ENCODE assay signal across 8 cellular contexts in the genomic region with DNA sequence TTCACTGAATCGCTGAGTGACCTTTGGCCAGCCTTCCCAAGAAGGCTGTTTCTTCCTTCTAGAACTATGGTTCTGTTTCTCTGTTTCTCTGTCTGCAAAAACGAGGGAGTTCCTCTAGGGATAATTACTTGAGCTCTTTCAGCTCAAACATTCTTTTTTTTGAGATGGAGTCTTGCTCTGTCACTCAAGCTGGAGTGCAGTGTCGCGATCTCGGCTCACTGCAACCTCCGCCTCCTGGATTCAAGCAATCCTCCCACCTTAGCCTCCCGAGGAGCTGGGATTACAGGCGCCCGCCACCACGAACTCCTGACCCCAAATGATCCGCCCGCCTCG. TPM values are rescaled to one million over a fixed set of nuclear protein-coding genes. Genes with fewer than 3 reads are reported as not detected.
DNase-seq lines count a peak whose midpoint lies in the region; ATAC-seq and TF ChIP-seq lines count a peak whose summit lies in the region.

No MANE protein-coding gene starts in this region.

- H3K4me2 ChIP-seq in Loucy (ENCODE audit: low read depth, low read length, poor library complexity, severe bottlenecking): peak overlapping the region; percentile 86

- H3K79me2 ChIP-seq in Loucy (ENCODE audit: insufficient read depth, low read length): peaks cover 57% of the 10 kb centered on the region

- H3K4me3 Mint-ChIP-seq in CD8-positive, alpha-beta T cell: peak overlapping the region; percentile 99
- H3K4me3 Mint-ChIP-seq in dendritic cell treated with granulocyte-macrophage colony-stimulating factor and Interleukin-4, amounts not matched to agents 40 ng/mL and 50 ng/mL, for 4 days: peak overlapping the region; percentile 99

- POLR2A ChIA-PET in CD8-positive, alpha-beta T cell (lab: Charles Lee): interaction anchor here (1.3 to 2.7 kb wide), 3 partner anchors 16 to 471 kb away, joined by 3 to 14 read pairs (median 10); a partner anchor contains a TSS

- DNase-seq in CD8-positive, alpha-beta T cell: no peak
- DNase-seq in NCI-H526 (lab: John Stamatoyannopoulos, UW): no peak
- no peak for DNase-seq in NCI-H2081 (lab: John Stamatoyannopoulos, UW)
- DNase-seq in A172 (ENCODE audit: low spot score): no peak
- DNase-seq in activated CD4-positive, alpha-beta T cell treated with anti-CD3 and anti-CD28 coated beads, Interleukin-2, amount 50 U/mL, for 4 hours: no peak

- no peak for TF ChIP-seq CTCF in CD8-positive, alpha-beta T cell (IDR thresholded peaks at IDR 0.05)
- no peak for TF ChIP-seq CTCF in Loucy (conservative IDR thresholded peaks at IDR 0.05; ENCODE audit: low read length)

- H3K36me3 Mint-ChIP-seq in CD8-positive, alpha-beta T cell: peaks cover 33% of the 10 kb centered on the region
- H3K36me3 Mint-ChIP-seq in dendritic cell treated with granulocyte-macrophage colony-stimulating factor and Interleukin-4, amounts not matched to agents 40 ng/mL and 50 ng/mL, for 4 days (ENCODE audit: low read depth): peaks cover 35% of the 10 kb centered on the region

- peak overlapping the region; percentile 79 for H3K27ac ChIP-seq in CD8-positive, alpha-beta T cell (ENCODE audit: low read depth, low read length)

- peaks cover under 1% of the 10 kb centered on the region for H3K27me3 Mint-ChIP-seq in CD8-positive, alpha-beta T cell (ENCODE audit: low read depth)
- H3K27me3 Mint-ChIP-seq in dendritic cell treated with granulocyte-macrophage colony-stimulating factor and Interleukin-4, amounts not matched to agents 40 ng/mL and 50 ng/mL, for 4 days: peaks cover 6% of the 10 kb centered on the region

- peak overlapping the region; percentile 96 for H3K4me3 ChIP-seq in CD8-positive, alpha-beta T cell (ENCODE audit: low read depth, low read length)
- H3K4me3 ChIP-seq in Loucy (ENCODE audit: low read length, poor library complexity, severe bottlenecking) (peak overlapping the region; percentile 96), neuron (ENCODE audit: low read length) (peak overlapping the region; percentile 93)

- no peaks in the 10 kb centered on the region for H3K9me3 Mint-ChIP-seq in CD8-positive, alpha-beta T cell
- no peaks in the 10 kb centered on the region for H3K9me3 Mint-ChIP-seq in dendritic cell treated with granulocyte-macrophage colony-stimulating factor and Interleukin-4, amounts not matched to agents 40 ng/mL and 50 ng/mL, for 4 days

- intact Hi-C loops in CD8-positive, alpha-beta T cell (cut with DNase I, micrococcal nuclease): loop anchor here (1.0 to 10.0 kb wide), 17 partner anchors 105 to 1019 kb away; a partner anchor contains a TSS
- intact Hi-C loops in dendritic cell treated with granulocyte-macrophage colony-stimulating factor and Interleukin-4, amounts not matched to agents 40 ng/mL and 50 ng/mL, for 4 days (cut with micrococcal nuclease): loop anchor here (5.0 to 10.0 kb wide), 3 partner anchors 104 to 203 kb away; a partner anchor contains a TSS

- peaks cover 12% of the 10 kb centered on the region for H3K36me3 ChIP-seq in CD8-positive, alpha-beta T cell (ENCODE audit: insufficient read depth, low read length)
- H3K36me3 ChIP-seq in Loucy (ENCODE audit: insufficient read depth, low read length): peaks cover 16% of the 10 kb centered on the region; the same call in 1 of the 2 replicates
- H3K36me3 ChIP-seq in neuron (ENCODE audit: insufficient read depth, low read length): peaks cover 23% of the 10 kb centered on the region

- peaks cover 48% of the 10 kb centered on the region for H3K4me1 Mint-ChIP-seq in CD8-positive, alpha-beta T cell (ENCODE audit: low read depth)
- H3K4me1 Mint-ChIP-seq in dendritic cell treated with granulocyte-macrophage colony-stimulating factor and Interleukin-4, amounts not matched to agents 40 ng/mL and 50 ng/mL, for 4 days (ENCODE audit: low read depth): peaks cover 27% of the 10 kb centered on the region

- H3K9me3 ChIP-seq in CD8-positive, alpha-beta T cell (ENCODE audit: low read length): no peaks in the 10 kb centered on the region
- no peaks in the 10 kb centered on the region for H3K9me3 ChIP-seq in Loucy (ENCODE audit: insufficient read depth, low read depth, low read length)
- no peaks in the 10 kb centered on the region for H3K9me3 ChIP-seq in neuron (ENCODE audit: low read length)

- peak overlapping the region; percentile 93 for H3K27ac Mint-ChIP-seq in CD8-positive, alpha-beta T cell
- peak overlapping the region; percentile 95 for H3K27ac Mint-ChIP-seq in dendritic cell treated with granulocyte-macrophage colony-stimulating factor and Interleukin-4, amounts not matched to agents 40 ng/mL and 50 ng/mL, for 4 days

- CTCF ChIA-PET in CD8-positive, alpha-beta T cell (lab: Charles Lee): interaction anchor here (1.0 to 1.9 kb wide), 4 partner anchors 10 to 179 kb away, joined by 3 to 5 read pairs (median 3); a partner anchor contains a TSS

- ATAC-seq in CD8-positive, alpha-beta T cell: no peak

- H3K27me3 ChIP-seq in CD8-positive, alpha-beta T cell (ENCODE audit: insufficient read depth, low read length): no peaks in the 10 kb centered on the region
- no peaks in the 10 kb centered on the region for H3K27me3 ChIP-seq in Loucy (ENCODE audit: insufficient read depth, low read length, poor library complexity, severe bottlenecking)
- H3K27me3 ChIP-seq in neuron (ENCODE audit: insufficient read depth, low read length): peaks cover 5% of the 10 kb centered on the region

- peak overlapping the region; percentile 95 for H3K9ac ChIP-seq in Loucy (ENCODE audit: low read depth, low read length, poor library complexity, severe bottlenecking)

- H3K4me1 ChIP-seq in CD8-positive, alpha-beta T cell (ENCODE audit: insufficient read depth, low read length): peaks cover 18% of the 10 kb centered on the region
- peaks cover 40% of the 10 kb centered on the region for H3K4me1 ChIP-seq in Loucy (ENCODE audit: insufficient read depth, low read length, poor library complexity, severe bottlenecking)
- H3K4me1 ChIP-seq in neuron (ENCODE audit: insufficient read depth, low read length): peaks cover 11% of the 10 kb centered on the region

- H3K9me2 ChIP-seq in Loucy (replicated peaks; ENCODE audit: low read depth, low read length): no peaks in the 10 kb centered on the region

- no peaks in the 10 kb centered on the region for H3F3A ChIP-seq in Loucy (ENCODE audit: low read depth)

- H2AFZ ChIP-seq in Loucy (ENCODE audit: low read length) (peak overlapping the region; percentile 89), neuron (ENCODE audit: low read depth, low read length) (no peak overlapping the region)

- H4K20me1 ChIP-seq in Loucy (ENCODE audit: insufficient read depth, low read length, poor library complexity, severe bottlenecking): peaks cover 47% of the 10 kb centered on the region

RNA-seq across cellular contexts. Expression of a gene that starts 0.7 kb away (rescaled TPM):
- total RNA-seq in CD8-positive, alpha-beta T cell: 10 to 100 TPM; 37.8 to 40.1 TPM
- 255 and 361 TPM in 2 replicates for total RNA-seq in A172 (2014; rRNA removed; shearing (Covaris generic))

RNA-seq across cellular contexts. Expression of a gene that starts 15.6 kb away (rescaled TPM):
- under 1 TPM; 0.39 to 0.62 TPM for total RNA-seq in CD8-positive, alpha-beta T cell
- 3.9 and 6.3 TPM in 2 replicates for total RNA-seq in A172 (2014; rRNA removed; shearing (Covaris generic))

RNA-seq across cellular contexts. Expression of a gene that starts 59.0 kb away (rescaled TPM):
- not detected for total RNA-seq in CD8-positive, alpha-beta T cell
- 0.19 TPM in 1 of 2 replicates, not detected in the other for total RNA-seq in A172 (2014; rRNA removed; shearing (Covaris generic))
